In the genomic region with DNA sequence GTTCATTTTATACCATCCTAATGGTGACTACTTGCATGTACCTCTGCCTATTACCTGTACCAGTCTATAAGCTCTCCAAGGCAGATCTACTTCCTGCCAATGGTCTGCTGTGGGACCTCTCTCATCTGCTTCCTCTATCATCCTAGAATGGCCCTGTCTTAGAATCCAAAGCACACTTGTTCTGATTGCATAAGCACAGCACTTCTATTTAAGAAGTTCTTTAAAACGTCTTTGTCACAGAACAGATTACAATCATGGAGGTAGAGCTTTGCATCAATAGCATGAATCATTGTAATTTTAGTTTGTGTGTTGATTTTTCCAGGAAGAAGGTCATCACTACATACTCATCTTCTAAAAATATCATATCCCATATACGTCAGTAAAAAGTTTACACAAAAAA, we compare ENCODE assay signal across 13 cellular contexts.
DNase-seq lines count a peak whose midpoint lies in the region; ATAC-seq and TF ChIP-seq lines count a peak whose summit lies in the region.
"Had no signal": no experiment of that assay in that cellular context is flagged by ENCODE, and none has a peak within 500 bp of the region (broad histone marks: within the 10 kb centered on the region; RNA-seq: fewer than 3 reads in every experiment).

No MANE protein-coding gene starts in this region.

- ATAC-seq in stimulated activated naive CD8-positive, alpha-beta T cell treated with anti-CD3 and anti-CD28 coated beads, Interleukin-15, amount 100 ng/mL, for 72 hours, result peak; percentile 59

- no peak for DNase-seq in activated naive CD8-positive, alpha-beta T cell treated with anti-CD3 and anti-CD28 coated beads for 36 hours
- DNase-seq in OCI-M1 (lab: John Stamatoyannopoulos, UW), result peak; percentile 45
- no peak for DNase-seq in endothelial cell (ENCODE audit: low spot score)
- no peak for DNase-seq in stimulated activated naive CD8-positive, alpha-beta T cell treated with anti-CD3 and anti-CD28 coated beads, Interleukin-15, amount 100 ng/mL, for 72 hours
- DNase-seq in dedifferentiated amniotic fluid mesenchymal stem cell (ENCODE audit: extremely low spot score), result no peak
- no peak for DNase-seq in DMS153 (lab: John Stamatoyannopoulos, UW)
- no peak for DNase-seq in NCI-H1436 treated with DMSO at 0.1 percent for 48 hours (lab: John Stamatoyannopoulos, UW)
- DNase-seq: activated CD4-positive, alpha-beta T cell treated with anti-CD3 and anti-CD28 coated beads, Interleukin-2, amount 50 U/mL, for 1 hour; NCI-H1105; NCI-H82; stimulated activated naive CD4-positive, alpha-beta T cell treated with Interleukin-2 at 50 U/mL for 16 hours had no signal

- peaks cover 20% of the 10 kb centered on the region for H3K4me1 Mint-ChIP-seq in activated naive CD8-positive, alpha-beta T cell (ENCODE audit: low read depth)
- peaks cover 6% of the 10 kb centered on the region for H3K4me1 Mint-ChIP-seq in activated naive CD8-positive, alpha-beta T cell treated with anti-CD3 and anti-CD28 coated beads for 36 hours
- peaks cover 20% of the 10 kb centered on the region for H3K4me1 Mint-ChIP-seq in endothelial cell (ENCODE audit: unreplicated experiment)
- H3K4me1 Mint-ChIP-seq in stimulated activated naive CD8-positive, alpha-beta T cell treated with anti-CD3 and anti-CD28 coated beads, Interleukin-15, amount 100 ng/mL, for 72 hours, result peaks cover 7% of the 10 kb centered on the region

- no peaks in the 10 kb centered on the region for H3K27me3 Mint-ChIP-seq in activated naive CD8-positive, alpha-beta T cell
- no peaks in the 10 kb centered on the region for H3K27me3 Mint-ChIP-seq in activated naive CD8-positive, alpha-beta T cell treated with anti-CD3 and anti-CD28 coated beads for 36 hours
- peaks cover 3% of the 10 kb centered on the region for H3K27me3 Mint-ChIP-seq in endothelial cell (ENCODE audit: unreplicated experiment)
- no peaks in the 10 kb centered on the region for H3K27me3 Mint-ChIP-seq in stimulated activated naive CD8-positive, alpha-beta T cell treated with anti-CD3 and anti-CD28 coated beads, Interleukin-15, amount 100 ng/mL, for 72 hours
- H3K27me3 Mint-ChIP-seq: progenitor cell of endocrine pancreas had no signal

- no peaks in the 10 kb centered on the region for H3K9me3 Mint-ChIP-seq in activated naive CD8-positive, alpha-beta T cell (ENCODE audit: low read depth)
- no peaks in the 10 kb centered on the region for H3K9me3 Mint-ChIP-seq in activated naive CD8-positive, alpha-beta T cell treated with anti-CD3 and anti-CD28 coated beads for 36 hours
- no peaks in the 10 kb centered on the region for H3K9me3 Mint-ChIP-seq in endothelial cell (ENCODE audit: unreplicated experiment)
- H3K9me3 Mint-ChIP-seq in stimulated activated naive CD8-positive, alpha-beta T cell treated with anti-CD3 and anti-CD28 coated beads, Interleukin-15, amount 100 ng/mL, for 72 hours, result no peaks in the 10 kb centered on the region

- H3K4me3 Mint-ChIP-seq in activated naive CD8-positive, alpha-beta T cell, result no peak overlapping the region
- H3K4me3 Mint-ChIP-seq in activated naive CD8-positive, alpha-beta T cell treated with anti-CD3 and anti-CD28 coated beads for 36 hours, result no peak overlapping the region
- H3K4me3 Mint-ChIP-seq in endothelial cell (ENCODE audit: unreplicated experiment), result no peak overlapping the region
- peak overlapping the region in 1 of 2 donors; percentile 14 for H3K4me3 Mint-ChIP-seq in stimulated activated naive CD8-positive, alpha-beta T cell treated with anti-CD3 and anti-CD28 coated beads, Interleukin-15, amount 100 ng/mL, for 72 hours

- H3K36me3 Mint-ChIP-seq in activated naive CD8-positive, alpha-beta T cell, result peaks cover 8% of the 10 kb centered on the region
- peaks cover 2% of the 10 kb centered on the region for H3K36me3 Mint-ChIP-seq in activated naive CD8-positive, alpha-beta T cell treated with anti-CD3 and anti-CD28 coated beads for 36 hours
- no peaks in the 10 kb centered on the region for H3K36me3 Mint-ChIP-seq in endothelial cell (ENCODE audit: low read depth, unreplicated experiment)

- no peak for TF ChIP-seq CTCF in endothelial cell (IDR thresholded peaks at IDR 0.05; ENCODE audit: unreplicated experiment)

- peak overlapping the region; percentile 65 for H3K27ac Mint-ChIP-seq in activated naive CD8-positive, alpha-beta T cell
- H3K27ac Mint-ChIP-seq in activated naive CD8-positive, alpha-beta T cell treated with anti-CD3 and anti-CD28 coated beads for 36 hours, result no peak overlapping the region
- H3K27ac Mint-ChIP-seq in endothelial cell (ENCODE audit: unreplicated experiment), result peak overlapping the region; percentile 0
- peak overlapping the region; percentile 51 to 91 for H3K27ac Mint-ChIP-seq in stimulated activated naive CD8-positive, alpha-beta T cell treated with anti-CD3 and anti-CD28 coated beads, Interleukin-15, amount 100 ng/mL, for 72 hours
- H3K27ac Mint-ChIP-seq: progenitor cell of endocrine pancreas had no signal
